In genomic region chr11:95789506-95790122, GRCh38 we compare ENCODE assay signal across 8 cellular contexts. TPM values are rescaled to one million over a fixed set of nuclear protein-coding genes. Genes with fewer than 3 reads are reported as not detected.
DNase-seq lines count a peak whose midpoint lies in the region; ATAC-seq and TF ChIP-seq lines count a peak whose summit lies in the region.

Gene FAM76B, minus strand, starts transcription at chr11:95789782. Its CDS starts 304 bp downstream, at chr11:95789478.

- peak within 1 kb of the TSS; percentile 96 for H2AFZ ChIP-seq in parathyroid adenoma

- H3K9me3 ChIP-seq in adipocyte (ENCODE audit: control insufficient read depth, low read length) (no peaks in the 10 kb centered on the region), cardiac muscle cell (ENCODE audit: low read depth) (no peaks in the 10 kb centered on the region), parathyroid adenoma (ENCODE audit: control insufficient read depth, low read length) (no peaks in the 10 kb centered on the region), tibial nerve (no peaks in the 10 kb centered on the region)

- peak; percentile 87 to 96 for TF ChIP-seq POLR2A in tibial nerve (IDR thresholded peaks at IDR 0.05)

- H3K4me3 ChIP-seq in GM12875 (ENCODE audit: low read depth, low read length) (peak within 1 kb of the TSS; percentile 78), adipocyte (ENCODE audit: low read length) (peak within 1 kb of the TSS; percentile 97), cardiac muscle cell (peak within 1 kb of the TSS; percentile 92), parathyroid adenoma (ENCODE audit: low read depth, low read length) (peak within 1 kb of the TSS; percentile 89), tibial nerve (peak within 1 kb of the TSS; percentile 71 to 96 (median 90))

- H3K4me1 ChIP-seq in adipocyte (ENCODE audit: control insufficient read depth, insufficient read depth, low read length), result peaks cover 26% of the 10 kb centered on the region
- H3K4me1 ChIP-seq in cardiac muscle cell (ENCODE audit: low read depth), result peaks cover 15% of the 10 kb centered on the region
- H3K4me1 ChIP-seq in parathyroid adenoma, result no peaks in the 10 kb centered on the region
- peaks cover 6 to 42% (median 18%) of the 10 kb centered on the region in 4 donors for H3K4me1 ChIP-seq in tibial nerve

- H3K9ac ChIP-seq in adipocyte (ENCODE audit: low read length) (peak within 1 kb of the TSS; percentile 91), parathyroid adenoma (peak within 1 kb of the TSS; percentile 72)

- H3K27ac ChIP-seq in cardiac muscle cell, result peak within 1 kb of the TSS; percentile 96
- H3K27ac ChIP-seq in parathyroid adenoma, result peak within 1 kb of the TSS; percentile 99
- H3K27ac ChIP-seq in tibial nerve, result peak within 1 kb of the TSS; percentile 99 to 100 (median 99)

- peaks cover 23% of the 10 kb centered on the region for H3K36me3 ChIP-seq in adipocyte (ENCODE audit: control insufficient read depth, insufficient read depth, low read length, severe bottlenecking)
- peaks cover 22% of the 10 kb centered on the region for H3K36me3 ChIP-seq in cardiac muscle cell
- H3K36me3 ChIP-seq in parathyroid adenoma (ENCODE audit: control insufficient read depth, insufficient read depth, low read length), result no peaks in the 10 kb centered on the region
- peaks cover 0 to 30% (median 0%) of the 10 kb centered on the region in 3 donors for H3K36me3 ChIP-seq in tibial nerve

- ATAC-seq in HG02798 (IDR thresholded peaks at IDR 0.05; ENCODE audit: poor library complexity, unreplicated experiment), result peak; percentile 77

- no peaks in the 10 kb centered on the region for H3K27me3 ChIP-seq in adipocyte (replicated peaks; ENCODE audit: control insufficient read depth, insufficient read depth, low read length)
- no peaks in the 10 kb centered on the region for H3K27me3 ChIP-seq in cardiac muscle cell
- no peaks in the 10 kb centered on the region for H3K27me3 ChIP-seq in parathyroid adenoma (ENCODE audit: control insufficient read depth, insufficient read depth, low read length)
- H3K27me3 ChIP-seq in tibial nerve, result no peaks in the 10 kb centered on the region

- peak; percentile 47 to 98 for TF ChIP-seq EP300 in tibial nerve (IDR thresholded peaks at IDR 0.05)

- WGBS in tibial nerve, 2 donors, result 0% methylated on average over 26 to 42 of the region's 62 CpGs

- peaks cover 12% of the 10 kb centered on the region for H3K79me2 ChIP-seq in parathyroid adenoma

- DNase-seq in NCI-H1436 (lab: John Stamatoyannopoulos, UW), result peak; percentile 97
- peak; percentile 96 for DNase-seq in T follicular helper cell (ENCODE audit: low read depth)
- peak; percentile 99 for DNase-seq in adipocyte (ENCODE audit: low read depth)
- peak; percentile 98 to 99 for DNase-seq in cardiac muscle cell (ENCODE audit: low read depth in 1 of 2, low spot score in 1 of 2)
- DNase-seq in tibial nerve (ENCODE audit: low spot score in 2 of 2), result peak; percentile 91 to 93

- TF ChIP-seq CTCF in GM12875 (IDR thresholded peaks at IDR 0.05; ENCODE audit: borderline replicate concordance, insufficient read depth, low read depth, low read length), result no peak
- no peak for TF ChIP-seq CTCF in cardiac muscle cell (IDR thresholded peaks at IDR 0.05; ENCODE audit: low read depth, low read length)
- TF ChIP-seq CTCF in parathyroid adenoma (IDR thresholded peaks at IDR 0.05), result no peak
- no peak for TF ChIP-seq CTCF in tibial nerve (IDR thresholded peaks at IDR 0.05)

- H3K4me2 ChIP-seq in parathyroid adenoma (ENCODE audit: low read length), result peak within 1 kb of the TSS; percentile 92

RNA-seq across cellular contexts. Expression of gene FAM76B, which starts in this region (rescaled TPM):
- 17.0 and 29.1 TPM in 2 replicates for total RNA-seq in cardiac muscle cell
- polyA plus RNA-seq in cardiac muscle cell, result 13.4 and 23.4 TPM in 2 replicates
- 10 to 100 TPM; 46.1 to 91.8 (median 54.3) TPM for total RNA-seq in tibial nerve

Comparison
In these comparisons a context has a peak if more than half of its experiments do, and no peak if none do; other contexts are left out.
1. Peak in every context shown above with its lines: DNase-seq, ATAC-seq, H3K4me3 ChIP-seq and H3K27ac ChIP-seq.